Comparison of ENCODE assay signal across 10 cellular contexts in genomic region chr7:95324396-95324795, GRCh38. TPM values are rescaled to one million over a fixed set of nuclear protein-coding genes. Genes with fewer than 3 reads are reported as not detected.
DNase-seq lines count a peak whose midpoint lies in the region; ATAC-seq and TF ChIP-seq lines count a peak whose summit lies in the region.
"Had no signal": no experiment of that assay in that cellular context is flagged by ENCODE, and none has a peak within 500 bp of the region (broad histone marks: within the 10 kb centered on the region; RNA-seq: fewer than 3 reads in every experiment).

Gene PON1 (minus strand): TSS chr7:95324532. CDS start chr7:95324475, 57 bp downstream.

- TF ChIP-seq CTCF in H9 (conservative IDR thresholded peaks at IDR 0.05) = no peak
- no peak for TF ChIP-seq CTCF in Peyer's patch (IDR thresholded peaks at IDR 0.05)

- peaks cover 11 to 18% of the 10 kb centered on the region in 2 experiments for H3K4me1 Mint-ChIP-seq in H9

- no peak within 1 kb of the TSS for H2BK120ac ChIP-seq in H9 (ENCODE audit: low read depth, low read length, poor library complexity, severe bottlenecking)

- no peak within 1 kb of the TSS for H2BK20ac ChIP-seq in H9 (ENCODE audit: low read depth, low read length, poor library complexity, severe bottlenecking)

- no peaks in the 10 kb centered on the region for H3K9me3 ChIP-seq in H9 (ENCODE audit: control insufficient read depth, low read depth, low read length)
- no peaks in the 10 kb centered on the region for H3K9me3 ChIP-seq in Peyer's patch
- H3K9me3 ChIP-seq: heart left ventricle had no signal

- H3K27me3 Mint-ChIP-seq in H9 (ENCODE audit: low read depth) = peaks cover 23% of the 10 kb centered on the region

- H4K91ac ChIP-seq in H9 (ENCODE audit: insufficient read length, low read depth, low read length) = no peak within 1 kb of the TSS

- no peak within 1 kb of the TSS for H2AK5ac ChIP-seq in H9 (ENCODE audit: insufficient read length, low read length)

- no peak within 1 kb of the TSS for H2BK5ac ChIP-seq in H9 (ENCODE audit: insufficient read length, low read length)

- peak within 1 kb of the TSS; percentile 44 for H3K18ac ChIP-seq in H9 (ENCODE audit: insufficient read length, low read depth, low read length)

- H3K36me3 ChIP-seq in Peyer's patch = no peaks in the 10 kb centered on the region
- H3K36me3 ChIP-seq: heart left ventricle, sigmoid colon had no signal

- ATAC-seq in GM18498 (IDR thresholded peaks at IDR 0.05; ENCODE audit: unreplicated experiment) (peak; percentile 54), left lobe of liver (peak; percentile 92), GM21619 (IDR thresholded peaks at IDR 0.05; ENCODE audit: unreplicated experiment) (no peak)
- ATAC-seq: heart left ventricle had no signal

- H3K4me3 ChIP-seq in Peyer's patch = peak within 1 kb of the TSS in 1 of 4 donors; percentile 26
- H3K4me3 ChIP-seq: heart left ventricle, sigmoid colon had no signal

- H2AFZ ChIP-seq in H9 (ENCODE audit: low read length) = peak within 1 kb of the TSS; percentile 0

- H3K14ac ChIP-seq in H9 (ENCODE audit: insufficient read depth, low read length) = peak within 1 kb of the TSS; percentile 70; the same call in 1 of the 2 replicates

- WGBS in H9 (ENCODE audit: extremely low coverage, insufficient read length, low lambda C conversion rate) = no CpG with 5 or more reads among the region's 20 CpGs

- H3K4me1 ChIP-seq in H9 (ENCODE audit: insufficient read depth, low read length) (no peaks in the 10 kb centered on the region), Peyer's patch (peaks cover 0 to 4% (median 0%) of the 10 kb centered on the region in 4 donors)
- H3K4me1 ChIP-seq: heart left ventricle, sigmoid colon had no signal

- no peak within 1 kb of the TSS for H2BK15ac ChIP-seq in H9 (ENCODE audit: low read depth, low read length)

- H3K23me2 ChIP-seq in H9 (ENCODE audit: insufficient read length, low read depth, low read length, poor library complexity, severe bottlenecking) = peaks cover 3% of the 10 kb centered on the region

- no peak within 1 kb of the TSS for H3K9ac ChIP-seq in H9 (ENCODE audit: extremely low read depth, insufficient read length, low read length)

- H4K20me1 ChIP-seq in H9 (ENCODE audit: control insufficient read depth, insufficient read depth, insufficient read length) = no peaks in the 10 kb centered on the region

- peak within 1 kb of the TSS; percentile 51; a peak in 3 of 5 replicates for H3K4me3 Mint-ChIP-seq in H9

- H3K9me3 Mint-ChIP-seq in H9 = no peaks in the 10 kb centered on the region

- H3K27ac ChIP-seq in H9 (ENCODE audit: insufficient read length, low read depth, low read length) (no peak within 1 kb of the TSS), Peyer's patch (no peak within 1 kb of the TSS)
- H3K27ac ChIP-seq: heart left ventricle, sigmoid colon had no signal

- no peak within 1 kb of the TSS for H3K23ac ChIP-seq in H9 (ENCODE audit: insufficient read length, low read depth, low read length)

- no peak within 1 kb of the TSS for H3K56ac ChIP-seq in H9 (ENCODE audit: insufficient read length, low read depth, low read length)

- no peak within 1 kb of the TSS for H3T11ph ChIP-seq in H9 (ENCODE audit: low read length)

- H2BK12ac ChIP-seq in H9 (ENCODE audit: insufficient read length, low read depth, low read length) = no peak within 1 kb of the TSS

- H3K4ac ChIP-seq in H9 (ENCODE audit: low read depth, low read length) = no peak within 1 kb of the TSS

- H3K4me2 ChIP-seq in H9 (ENCODE audit: insufficient read depth, insufficient read length, low read length) = peak within 1 kb of the TSS; percentile 57

- H3K27ac Mint-ChIP-seq in H9 = no peak within 1 kb of the TSS

- H3K79me1 ChIP-seq in H9 (ENCODE audit: insufficient read depth, low read depth, low read length, poor library complexity, severe bottlenecking) = no peaks in the 10 kb centered on the region

- H3K27me3 ChIP-seq in H9 (ENCODE audit: insufficient read depth, low read length) (peaks cover 2% of the 10 kb centered on the region; the same call in 1 of the 2 replicates), Peyer's patch (no peaks in the 10 kb centered on the region)

- no peak within 1 kb of the TSS for H4K5ac ChIP-seq in H9 (ENCODE audit: insufficient read length, low read depth, low read length)

- no peak for TF ChIP-seq POLR2A in Peyer's patch (IDR thresholded peaks at IDR 0.05)

- no peak within 1 kb of the TSS for H4K8ac ChIP-seq in H9 (replicated peaks; ENCODE audit: insufficient read length, low read depth, low read length)

- DNase-seq in H9 (peak; percentile 81), Peyer's patch (peak in 2 of 3 donors; percentile 46 to 52), left lobe of liver (ENCODE audit: low spot score) (peak; percentile 93), globus pallidus (ENCODE audit: low spot score) (no peak), C1 segment of cervical spinal cord (lab: John Stamatoyannopoulos, UW) (no peak)
- DNase-seq in activated T-cell treated with anti-CD3 and anti-CD28 coated beads, Interleukin-2, amount 50 U/mL, for 48 hours = no peak
- DNase-seq: sigmoid colon had no signal

- no peaks in the 10 kb centered on the region for H3K36me3 Mint-ChIP-seq in H9 (ENCODE audit: insufficient read depth in 1 of 3, low read depth in 3 of 3)

- H3K79me2 ChIP-seq in H9 (ENCODE audit: insufficient read depth, low read length) = no peaks in the 10 kb centered on the region

RNA-seq across cellular contexts. Expression of gene PON1, which starts in this region (rescaled TPM):
- total RNA-seq in H9 (2021) = 0.15 and 0.90 TPM in 2 replicates
- not detected for total RNA-seq in Peyer's patch
- 465 TPM for total RNA-seq in left lobe of liver

Comparison
In these comparisons a context has a peak if more than half of its experiments do, and no peak if none do; other contexts are left out.
1. RNA of gene PON1 (total RNA-seq): 465 TPM in left lobe of liver (single experiment); 0.15 to 0.90 TPM in H9 and not detected in Peyer's patch; every median in the first group is over 100 times any median in the second.
2. Peak in DNase-seq and H3K4me2 ChIP-seq in H9; RNA of the gene not detected or under 1 TPM.
3. Peak in DNase-seq in Peyer's patch; RNA of the gene not detected or under 1 TPM.